Comparison of ENCODE assay signal across 30 cellular contexts in the genomic region with DNA sequence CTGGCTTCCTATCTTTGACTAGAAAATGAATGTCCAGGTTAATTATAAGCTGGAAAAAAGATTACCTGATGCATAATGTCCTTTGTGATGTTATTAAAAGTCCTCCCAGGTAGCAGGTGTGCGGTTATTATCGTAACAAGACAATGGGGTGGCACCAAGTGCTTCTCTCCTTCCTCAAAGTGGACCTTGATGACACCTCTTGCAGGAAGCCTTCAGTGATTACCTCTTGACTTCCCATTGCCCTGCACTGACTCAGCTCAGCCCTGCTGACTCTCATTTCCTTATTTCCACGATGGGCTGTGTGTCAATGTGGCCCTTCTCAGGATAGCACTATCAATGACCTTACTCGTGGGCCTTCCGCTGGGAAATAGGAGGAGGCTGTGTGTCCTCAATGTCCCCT.
"Had no signal": no experiment of that assay in that cellular context is flagged by ENCODE, and none has a peak within 500 bp of the region (broad histone marks: within the 10 kb centered on the region; RNA-seq: fewer than 3 reads in every experiment).

No MANE protein-coding gene starts in this region.

- H3K4me1 ChIP-seq: esophagus muscularis mucosa, foreskin keratinocyte, gastrocnemius medialis, heart left ventricle had no signal

- FAIRE-seq: astrocyte, colon had no signal

- H3K4me3 ChIP-seq: esophagus muscularis mucosa, gastrocnemius medialis, heart left ventricle had no signal

- DNase-seq: activated B cell treated with CpG ODN at 0.5 μM for 24 hours; activated CD4-positive, alpha-beta T cell treated with anti-CD3 and anti-CD28 coated beads for 48 hours; activated CD4-positive, alpha-beta T cell treated with anti-CD3 and anti-CD28 coated beads, Interleukin-2, amount 50 U/mL, for 1 hour; activated CD4-positive, alpha-beta T cell treated with anti-CD3 and anti-CD28 coated beads, Interleukin-2, amount 50 U/mL, for 48 hours; activated CD8-positive, alpha-beta memory T cell treated with anti-CD3 and anti-CD28 coated beads for 24 hours; activated CD8-positive, alpha-beta T cell treated with anti-CD3 and anti-CD28 coated beads for 36 hours; activated effector memory CD4-positive, alpha-beta T cell treated with Interleukin-2 at 50 U/mL for 16 hours; activated gamma-delta T cell treated with Interleukin-2 at 50 U/mL for 16 hours; activated naive CD4-positive, alpha-beta T cell treated with anti-CD3 and anti-CD28 coated beads, Interleukin-2, amount 50 U/mL, for 16 hours; activated naive CD4-positive, alpha-beta T cell treated with Interleukin-2 at 50 U/mL for 16 hours; activated T-cell treated with anti-CD3 and anti-CD28 coated beads, Interleukin-2, amount 50 U/mL, for 4 hours; amniotic stem cell; anterior cingulate cortex; brain microvascular endothelial cell; caudate nucleus; cortex of kidney; dermis blood vessel endothelial cell; effector CD4-positive, alpha-beta T cell; effector memory CD8-positive, alpha-beta T cell; erythroblast; foreskin keratinocyte; gastrocnemius medialis; glutamatergic neuron; heart left ventricle; T-helper 17 cell; T1000; WERI-Rb-1 had no signal

- H3K36me3 ChIP-seq: brain microvascular endothelial cell, esophagus muscularis mucosa, gastrocnemius medialis, heart left ventricle, WERI-Rb-1 had no signal

- H3K27me3 ChIP-seq: brain microvascular endothelial cell, foreskin keratinocyte, gastrocnemius medialis had no signal

- H3K27ac ChIP-seq: brain microvascular endothelial cell, esophagus muscularis mucosa, foreskin keratinocyte, gastrocnemius medialis, heart left ventricle, WERI-Rb-1 had no signal
